22 cellular contexts compared by ENCODE assay signal in genomic region chr4:8025668-8026067, GRCh38.
"Had no signal": no experiment of that assay in that cellular context is flagged by ENCODE, and none has a peak within 500 bp of the region (broad histone marks: within the 10 kb centered on the region; RNA-seq: fewer than 3 reads in every experiment).

No MANE protein-coding gene starts in this region.

- H3K4me1 ChIP-seq: ascending aorta, left ventricle myocardium inferior, pancreas, tibial nerve had no signal

- ATAC-seq: activated CD4-positive, CD25-positive, alpha-beta regulatory T cell treated with anti-CD3 and anti-CD28 coated beads, Interleukin-2, amount 50 U/mL, for 24 hours; natural killer cell; pancreas; stimulated activated effector memory CD8-positive, alpha-beta T cell treated with anti-CD3 and anti-CD28 coated beads, Interleukin-12 subunit alpha, Interleukin-12 subunit beta, amount 100 ng/mL, for 72 hours had no signal

- H2AFZ ChIP-seq: hepatocyte had no signal

- H3K27me3 ChIP-seq: ascending aorta, hepatocyte, neutrophil, pancreas had no signal

- H3K36me3 ChIP-seq: brain microvascular endothelial cell, neutrophil, pancreas had no signal

- H3K4me3 ChIP-seq: ascending aorta, hepatocyte, left ventricle myocardium inferior, pancreas, tibial nerve had no signal

- FAIRE-seq: pancreas had no signal

- H3K4me2 ChIP-seq: hepatocyte had no signal

- H3K27ac ChIP-seq: ascending aorta, brain microvascular endothelial cell, hepatocyte, left ventricle myocardium inferior, neutrophil, pancreas, tibial nerve had no signal

- H3K9me3 ChIP-seq: ascending aorta, left ventricle myocardium inferior, neutrophil, pancreas, tibial nerve had no signal

- H3K79me2 ChIP-seq: hepatocyte had no signal

- DNase-seq: activated CD4-positive, alpha-beta memory T cell treated with anti-CD3 and anti-CD28 coated beads, Interleukin-2, amount 10 ng/mL, durations not matched to agents 7 days and 5 days; activated CD4-positive, alpha-beta T cell treated with anti-CD3 and anti-CD28 coated beads, Interleukin-2, amount 10 ng/mL, durations not matched to agents 24 days and 14 days; activated gamma-delta T cell; activated naive CD4-positive, alpha-beta T cell treated with anti-CD3 and anti-CD28 coated beads, Interleukin-2, amount 50 U/mL, for 16 hours; brain microvascular endothelial cell; caudate nucleus; effector CD8-positive, alpha-beta T cell; foreskin melanocyte; glutamatergic neuron; immature natural killer cell; left ventricle myocardium inferior; natural killer cell; pancreas; stimulated activated CD4-positive, alpha-beta T cell treated with anti-CD3 and anti-CD28 coated beads, Interleukin-1b, Interleukin-23, amount 100 ng/mL, for 48 hours; stimulated activated naive CD8-positive, alpha-beta T cell treated with anti-CD3 and anti-CD28 coated beads, Interleukin-15, amount 100 ng/mL, for 72 hours; T1000 had no signal
